In the genomic region with DNA sequence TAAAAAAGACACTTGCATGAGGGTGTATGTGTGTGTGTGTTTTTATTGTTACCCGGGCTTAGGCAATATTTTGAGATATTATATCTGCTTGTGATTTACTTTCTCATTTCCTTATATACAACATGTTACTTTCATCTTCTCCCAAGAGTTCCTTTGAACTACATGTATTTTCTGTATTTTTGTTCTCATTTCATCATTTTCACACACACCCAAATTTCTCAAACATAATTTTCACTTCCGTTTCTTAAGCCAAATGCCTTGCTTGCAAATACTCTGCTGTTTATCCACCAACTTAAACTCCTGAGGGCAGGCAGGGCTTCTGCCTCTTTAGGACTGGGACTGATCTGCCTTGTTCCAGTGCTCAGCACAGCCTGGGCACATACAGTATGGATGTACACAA, we compare ENCODE assay signal across 1 cellular context.
TF ChIP-seq lines count a peak whose summit lies in the region.

No MANE protein-coding gene starts in this region.

TF ChIP-seq in GM12878, 131 proteins besides CTCF, POLR2A, EP300 and RAD21 (continued from another document):
- peak; percentile 61 for TF ChIP-seq BCL3 (IDR thresholded peaks at IDR 0.05; ENCODE audit: borderline replicate concordance, insufficient read depth, low read depth, low read length, poor library complexity, severe bottlenecking)
- peak; percentile 58 for TF ChIP-seq SPI1 (IDR thresholded peaks at IDR 0.05; ENCODE audit: borderline replicate concordance, insufficient read depth, low read depth, low read length)
- TF ChIP-seq, protein P1, sequence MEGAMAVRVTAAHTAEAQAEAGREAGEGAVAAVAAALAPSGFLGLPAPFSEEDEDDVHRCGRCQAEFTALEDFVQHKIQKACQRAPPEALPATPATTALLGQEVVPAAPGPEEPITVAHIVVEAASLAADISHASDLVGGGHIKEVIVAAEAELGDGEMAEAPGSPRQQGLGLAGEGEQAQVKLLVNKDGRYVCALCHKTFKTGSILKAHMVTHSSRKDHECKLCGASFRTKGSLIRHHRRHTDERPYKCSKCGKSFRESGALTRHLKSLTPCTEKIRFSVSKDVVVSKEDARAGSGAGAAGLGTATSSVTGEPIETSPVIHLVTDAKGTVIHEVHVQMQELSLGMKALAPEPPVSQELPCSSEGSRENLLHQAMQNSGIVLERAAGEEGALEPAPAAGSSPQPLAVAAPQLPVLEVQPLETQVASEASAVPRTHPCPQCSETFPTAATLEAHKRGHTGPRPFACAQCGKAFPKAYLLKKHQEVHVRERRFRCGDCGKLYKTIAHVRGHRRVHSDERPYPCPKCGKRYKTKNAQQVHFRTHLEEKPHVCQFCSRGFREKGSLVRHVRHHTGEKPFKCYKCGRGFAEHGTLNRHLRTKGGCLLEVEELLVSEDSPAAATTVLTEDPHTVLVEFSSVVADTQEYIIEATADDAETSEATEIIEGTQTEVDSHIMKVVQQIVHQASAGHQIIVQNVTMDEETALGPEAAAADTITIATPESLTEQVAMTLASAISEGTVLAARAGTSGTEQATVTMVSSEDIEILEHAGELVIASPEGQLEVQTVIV (IDR thresholded peaks at IDR 0.05; ENCODE audit: borderline replicate concordance, partially characterized antibody), result no peak
- TF ChIP-seq TCF7 (IDR thresholded peaks at IDR 0.05; ENCODE audit: borderline replicate concordance), result peak; percentile 56; the same call in 1 of the 2 replicates
- no peak for TF ChIP-seq ZNF207 (IDR thresholded peaks at IDR 0.05; ENCODE audit: borderline replicate concordance)
- TF ChIP-seq SREBF2 (IDR thresholded peaks at IDR 0.05; ENCODE audit: low read length), result no peak
